Comparison of ENCODE assay signal across 28 cellular contexts in the genomic region with DNA sequence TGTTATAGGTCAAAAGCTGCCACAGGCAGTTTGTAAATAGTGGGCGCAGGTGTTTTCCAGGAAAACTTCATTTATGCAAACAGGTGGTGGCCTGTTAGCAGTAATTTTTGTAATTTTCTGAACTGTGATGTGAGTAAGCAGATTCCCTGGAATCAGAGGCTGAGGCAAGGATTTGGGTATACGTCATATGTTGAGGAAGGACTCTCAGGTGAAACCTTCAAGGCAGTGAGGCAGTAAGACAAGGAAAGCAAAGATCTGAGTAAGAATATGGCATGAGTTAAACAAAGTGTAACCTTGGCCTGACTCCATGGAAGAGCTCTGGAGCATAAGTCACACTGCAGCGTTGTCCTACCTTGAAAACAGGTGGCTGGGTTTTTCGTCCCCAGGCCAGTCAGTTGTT.
"Had no signal": no experiment of that assay in that cellular context is flagged by ENCODE, and none has a peak within 500 bp of the region (broad histone marks: within the 10 kb centered on the region; RNA-seq: fewer than 3 reads in every experiment).

No MANE protein-coding gene starts in this region.

- ATAC-seq: activated CD4-positive, CD25-positive, alpha-beta regulatory T cell treated with anti-CD3 and anti-CD28 coated beads, Interleukin-2, amount 50 U/mL, for 24 hours; activated CD8-positive, alpha-beta T cell treated with anti-CD3 and anti-CD28 coated beads for 36 hours; activated T-cell treated with anti-CD3 and anti-CD28 coated beads, Interleukin-2, amount 50 U/mL, for 4 hours; activated T-helper 17 cell treated with anti-CD3 and anti-CD28 coated beads, Interleukin-2, amount 50 U/mL, for 72 hours; esophagus mucosa had no signal

- DNase-seq: activated B cell treated with CpG ODN at 0.5 μM for 24 hours; activated CD4-positive, alpha-beta T cell treated with anti-CD3 and anti-CD28 coated beads for 48 hours; activated CD4-positive, alpha-beta T cell treated with anti-CD3 and anti-CD28 coated beads, Interleukin-2, amount 50 U/mL, for 1 hour; activated CD4-positive, alpha-beta T cell treated with anti-CD3 and anti-CD28 coated beads, Interleukin-2, amount 50 U/mL, for 48 hours; activated CD8-positive, alpha-beta memory T cell treated with anti-CD3 and anti-CD28 coated beads for 24 hours; activated CD8-positive, alpha-beta T cell treated with anti-CD3 and anti-CD28 coated beads for 36 hours; activated effector memory CD4-positive, alpha-beta T cell treated with Interleukin-2 at 50 U/mL for 16 hours; activated gamma-delta T cell treated with Interleukin-2 at 50 U/mL for 16 hours; activated naive CD4-positive, alpha-beta T cell treated with anti-CD3 and anti-CD28 coated beads, Interleukin-2, amount 50 U/mL, for 16 hours; activated naive CD4-positive, alpha-beta T cell treated with Interleukin-2 at 50 U/mL for 16 hours; activated T-cell treated with anti-CD3 and anti-CD28 coated beads, Interleukin-2, amount 50 U/mL, for 4 hours; amniotic stem cell; anterior cingulate cortex; brain microvascular endothelial cell; dorsolateral prefrontal cortex; effector memory CD4-positive, alpha-beta T cell; endodermal cell; foreskin fibroblast; head of caudate nucleus; T1000; WERI-Rb-1 had no signal

- H3K27ac Mint-ChIP-seq: activated B cell treated with CpG ODN at 0.5 μM for 24 hours; activated CD8-positive, alpha-beta T cell treated with anti-CD3 and anti-CD28 coated beads for 36 hours; activated naive CD8-positive, alpha-beta T cell; activated T-helper 17 cell treated with anti-CD3 and anti-CD28 coated beads, Interleukin-2, amount 50 U/mL, for 72 hours; dendritic cell treated with granulocyte-macrophage colony-stimulating factor and Interleukin-4, amounts not matched to agents 40 ng/mL and 50 ng/mL, for 4 days; endodermal cell; T-helper 2 cell treated with Interferon-gamma antibody and Interleukin-4, amounts not matched to agents 5 μg/mL and 100 μg/mL, for 36 hours had no signal

- H3K27me3 Mint-ChIP-seq: activated B cell treated with CpG ODN at 0.5 μM for 24 hours; activated CD8-positive, alpha-beta T cell treated with anti-CD3 and anti-CD28 coated beads for 36 hours; activated naive CD8-positive, alpha-beta T cell; activated T-helper 17 cell treated with anti-CD3 and anti-CD28 coated beads, Interleukin-2, amount 50 U/mL, for 72 hours; central memory CD8-positive, alpha-beta T cell; dendritic cell treated with granulocyte-macrophage colony-stimulating factor and Interleukin-4, amounts not matched to agents 40 ng/mL and 50 ng/mL, for 4 days had no signal

- H3K9me3 Mint-ChIP-seq: activated B cell treated with CpG ODN at 0.5 μM for 24 hours; dendritic cell treated with granulocyte-macrophage colony-stimulating factor and Interleukin-4, amounts not matched to agents 40 ng/mL and 50 ng/mL, for 4 days; endodermal cell had no signal

- H3K4me3 Mint-ChIP-seq: activated B cell treated with CpG ODN at 0.5 μM for 24 hours; activated CD8-positive, alpha-beta T cell treated with anti-CD3 and anti-CD28 coated beads for 36 hours; activated naive CD8-positive, alpha-beta T cell; activated T-cell treated with anti-CD3 and anti-CD28 coated beads, Interleukin-2, amount 50 U/mL, for 4 hours; activated T-helper 17 cell treated with anti-CD3 and anti-CD28 coated beads, Interleukin-2, amount 50 U/mL, for 72 hours; central memory CD8-positive, alpha-beta T cell; dendritic cell treated with granulocyte-macrophage colony-stimulating factor and Interleukin-4, amounts not matched to agents 40 ng/mL and 50 ng/mL, for 4 days; endodermal cell; T-helper 2 cell treated with Interferon-gamma antibody and Interleukin-4, amounts not matched to agents 5 μg/mL and 100 μg/mL, for 36 hours had no signal

- H3K4me1 Mint-ChIP-seq: activated B cell treated with CpG ODN at 0.5 μM for 24 hours; activated T-helper 17 cell treated with anti-CD3 and anti-CD28 coated beads, Interleukin-2, amount 50 U/mL, for 72 hours; central memory CD8-positive, alpha-beta T cell had no signal

- H3K36me3 Mint-ChIP-seq: activated naive CD8-positive, alpha-beta T cell had no signal
